Comparison of ENCODE assay signal across 8 cellular contexts in the genomic region with DNA sequence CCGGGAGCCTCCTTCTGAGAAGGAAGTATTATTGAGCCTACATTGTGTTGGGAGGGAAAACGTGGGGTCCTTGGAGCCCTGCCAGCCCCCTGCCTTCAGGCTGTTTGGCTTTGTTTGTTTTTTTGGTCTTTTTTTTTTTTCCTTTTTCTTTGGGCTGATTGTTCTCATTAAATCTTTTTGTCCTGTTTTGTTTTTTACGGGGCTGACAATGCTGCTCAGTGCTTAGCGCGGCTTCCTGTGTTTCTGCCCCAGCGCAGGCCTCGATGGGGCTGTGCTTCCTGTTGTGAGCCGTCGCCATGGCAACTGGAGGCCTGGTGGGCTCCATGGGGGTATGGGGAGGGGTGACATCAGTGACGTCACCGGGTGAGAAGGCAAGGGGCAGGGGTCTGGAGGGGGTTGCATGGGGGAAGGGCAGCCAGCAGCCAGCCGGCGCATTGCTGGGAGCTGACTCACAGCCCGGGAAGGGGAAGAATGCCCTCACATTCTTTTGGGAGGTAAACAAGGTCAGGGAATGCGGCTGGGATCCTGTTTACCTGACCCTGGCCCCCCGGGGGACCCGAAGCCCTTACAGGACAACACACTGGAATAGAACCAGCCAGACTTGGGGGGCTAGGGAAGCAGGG. TPM values are rescaled to one million over a fixed set of nuclear protein-coding genes. Genes with fewer than 3 reads are reported as not detected.
A peak's percentile ranks its signal among the peaks of the same experiment; 100 is the strongest.
DNase-seq lines count a peak whose midpoint lies in the region; ATAC-seq and TF ChIP-seq lines count a peak whose summit lies in the region.

No MANE protein-coding gene starts in this region.

- H3K27ac ChIP-seq in endodermal cell (ENCODE audit: low read depth, low read length), result peak overlapping the region; percentile 89

- TF ChIP-seq CTCF in endodermal cell (conservative IDR thresholded peaks at IDR 0.05), result no peak

- no peaks in the 10 kb centered on the region for H3K27me3 ChIP-seq in endodermal cell (ENCODE audit: control insufficient read depth, insufficient read depth, low read length, poor library complexity, severe bottlenecking)

- H3K9ac ChIP-seq in endodermal cell (ENCODE audit: extremely low read depth, low read length, poor library complexity, severe bottlenecking), result peak overlapping the region; percentile 47

- peaks cover 66% of the 10 kb centered on the region for H3K4me1 Mint-ChIP-seq in endodermal cell

- 11 to 12% methylated on average over 7 to 17 of the region's 17 CpGs for WGBS in endodermal cell (ENCODE audit: insufficient coverage in 1 of 2, insufficient read length in 1 of 2), 2 experiments

- no peak for ATAC-seq in HG02588 (IDR thresholded peaks at IDR 0.05; ENCODE audit: unreplicated experiment)

- H3K9me3 Mint-ChIP-seq in endodermal cell, result no peaks in the 10 kb centered on the region

- H3K4me3 Mint-ChIP-seq in endodermal cell, result peak overlapping the region; percentile 21

- no peaks in the 10 kb centered on the region for H3K27me3 Mint-ChIP-seq in endodermal cell (ENCODE audit: insufficient read depth)

- H3K36me3 ChIP-seq in endodermal cell (ENCODE audit: control insufficient read depth, insufficient read depth, low read length), result no peaks in the 10 kb centered on the region

- H3K27ac Mint-ChIP-seq in endodermal cell, result peak overlapping the region; percentile 98

- DNase-seq in CD1c-positive myeloid dendritic cell (ENCODE audit: extremely low spot score), result peak; percentile 45
- DNase-seq in LHCN-M2 (ENCODE audit: low read depth), result peak; percentile 90
- peak; percentile 70 for DNase-seq in activated CD8-positive, alpha-beta memory T cell treated with anti-CD3 and anti-CD28 coated beads, Interleukin-2, amount 50 U/mL, for 4 hours
- peak; percentile 100 for DNase-seq in endodermal cell
- peak; percentile 14 for DNase-seq in midbrain (lab: John Stamatoyannopoulos, UW)
- DNase-seq in stimulated activated CD8-positive, alpha-beta memory T cell treated with anti-CD3 and anti-CD28 coated beads, Interleukin-7, amount 100 ng/mL, for 1 hour (ENCODE audit: low read depth in 2 of 2), result peak; percentile 49 to 58
- no peak for DNase-seq in OCI-M1 (lab: John Stamatoyannopoulos, UW)

- H3K9me3 ChIP-seq in endodermal cell (ENCODE audit: control insufficient read depth, low read length), result no peaks in the 10 kb centered on the region

- H3K4me3 ChIP-seq in endodermal cell (ENCODE audit: low read length), result no peak overlapping the region

- H3K36me3 Mint-ChIP-seq in endodermal cell (ENCODE audit: low read depth), result no peaks in the 10 kb centered on the region

- peaks cover 33% of the 10 kb centered on the region for H3K4me1 ChIP-seq in endodermal cell (ENCODE audit: control insufficient read depth, insufficient read depth, low read length)

RNA-seq across cellular contexts. Expression of a gene that starts 22.1 kb away (rescaled TPM):
- total RNA-seq in LHCN-M2 (2014; rRNA removed) (1.3 and 3.3 TPM in 2 replicates), endodermal cell (10 to 100 TPM; 14.2 to 22.0 TPM)
- 3.7 TPM for polyA plus RNA-seq in LHCN-M2 (2012)
- polyA plus RNA-seq in endodermal cell (2013, experiment 1 of 2), result 6.0 TPM
- polyA plus RNA-seq in endodermal cell (2013, experiment 2 of 2), result 5.8 TPM
